In genomic region chr1:160400646-160401486, GRCh38 we compare ENCODE assay signal across 8 cellular contexts. TPM values are rescaled to one million over a fixed set of nuclear protein-coding genes. Genes with fewer than 3 reads are reported as not detected.
DNase-seq lines count a peak whose midpoint lies in the region; ATAC-seq and TF ChIP-seq lines count a peak whose summit lies in the region.

No MANE protein-coding gene starts in this region.

- H3K36me3 Mint-ChIP-seq in natural killer cell treated with Interleukin-12 subunit alpha and Interleukin-12 subunit beta and Interleukin-15 and Interleukin-18, amount 100 ng/mL, for 72 hours = no peaks in the 10 kb centered on the region

- peak overlapping the region; percentile 24 for H3K4me3 Mint-ChIP-seq in natural killer cell treated with Interleukin-12 subunit alpha and Interleukin-12 subunit beta and Interleukin-15 and Interleukin-18, amount 100 ng/mL, for 72 hours

- DNase-seq in NCI-H69 (lab: John Stamatoyannopoulos, UW) (peak; percentile 70), epithelial cell of proximal tubule (ENCODE audit: low read depth) (no peak), COLO668 (lab: John Stamatoyannopoulos, UW; ENCODE audit: unreplicated experiment) (no peak), H4 (ENCODE audit: low spot score) (no peak)
- no peak for DNase-seq in natural killer cell treated with Interleukin-12 subunit alpha and Interleukin-12 subunit beta and Interleukin-15 and Interleukin-18, amount 100 ng/mL, for 72 hours (ENCODE audit: low spot score)

- no peak for TF ChIP-seq CTCF in epithelial cell of proximal tubule (conservative IDR thresholded peaks at IDR 0.05; ENCODE audit: low read depth, low read length)

- peak in 1 of 2 donors; percentile 26 for ATAC-seq in natural killer cell treated with Interleukin-12 subunit alpha and Interleukin-12 subunit beta and Interleukin-15 and Interleukin-18, amount 100 ng/mL, for 72 hours
- ATAC-seq in GM18498 (IDR thresholded peaks at IDR 0.05; ENCODE audit: unreplicated experiment) (no peak), HG02884 (IDR thresholded peaks at IDR 0.05; ENCODE audit: unreplicated experiment) (no peak)

- H3K4me3 ChIP-seq in GM08714 (ENCODE audit: low read length) (peak overlapping the region; percentile 65), epithelial cell of proximal tubule (ENCODE audit: low read depth, low read length) (peak overlapping the region; percentile 69)

- H3K27me3 Mint-ChIP-seq in natural killer cell treated with Interleukin-12 subunit alpha and Interleukin-12 subunit beta and Interleukin-15 and Interleukin-18, amount 100 ng/mL, for 72 hours = peaks cover 11 to 16% of the 10 kb centered on the region in 2 donors

- H3K4me1 Mint-ChIP-seq in natural killer cell treated with Interleukin-12 subunit alpha and Interleukin-12 subunit beta and Interleukin-15 and Interleukin-18, amount 100 ng/mL, for 72 hours (ENCODE audit: low read depth in 2 of 2) = peaks cover 6 to 8% of the 10 kb centered on the region in 2 donors

- H3K9me3 Mint-ChIP-seq in natural killer cell treated with Interleukin-12 subunit alpha and Interleukin-12 subunit beta and Interleukin-15 and Interleukin-18, amount 100 ng/mL, for 72 hours = no peaks in the 10 kb centered on the region

- no peak overlapping the region for H3K27ac Mint-ChIP-seq in natural killer cell treated with Interleukin-12 subunit alpha and Interleukin-12 subunit beta and Interleukin-15 and Interleukin-18, amount 100 ng/mL, for 72 hours

RNA-seq across cellular contexts. Expression of gene VANGL2, which starts 0.5 kb away (rescaled TPM):
- total RNA-seq in epithelial cell of proximal tubule = 5.6 and 7.2 TPM in 2 replicates
- not detected for total RNA-seq in natural killer cell treated with Interleukin-12 subunit alpha and Interleukin-12 subunit beta and Interleukin-15 and Interleukin-18, amount 100 ng/mL, for 72 hours
- total RNA-seq in H4 (2014; rRNA removed; shearing (Covaris generic)) = 1.2 and 1.8 TPM in 2 replicates

RNA-seq across cellular contexts. Expression of gene NHLH1, which starts 34.0 kb away (rescaled TPM):
- not detected in 2 replicates for total RNA-seq in epithelial cell of proximal tubule
- 1 to 10 TPM; 1.2 to 2.0 TPM for total RNA-seq in natural killer cell treated with Interleukin-12 subunit alpha and Interleukin-12 subunit beta and Interleukin-15 and Interleukin-18, amount 100 ng/mL, for 72 hours
- 0.04 TPM in 1 of 2 replicates, not detected in the other for total RNA-seq in H4 (2014; rRNA removed; shearing (Covaris generic))

RNA-seq across cellular contexts. Expression of gene NCSTN, which starts 57.7 kb away (rescaled TPM):
- 55.7 and 57.0 TPM in 2 replicates for total RNA-seq in epithelial cell of proximal tubule
- 10 to 100 TPM; 92.5 to 95.9 TPM for total RNA-seq in natural killer cell treated with Interleukin-12 subunit alpha and Interleukin-12 subunit beta and Interleukin-15 and Interleukin-18, amount 100 ng/mL, for 72 hours
- total RNA-seq in H4 (2014; rRNA removed; shearing (Covaris generic)) = 61.7 and 72.0 TPM in 2 replicates

RNA-seq across cellular contexts. Expression of gene COPA, which starts 57.8 kb away (rescaled TPM):
- 89.7 and 96.7 TPM in 2 replicates for total RNA-seq in epithelial cell of proximal tubule
- 100 to 1,000 TPM; 221 to 231 TPM for total RNA-seq in natural killer cell treated with Interleukin-12 subunit alpha and Interleukin-12 subunit beta and Interleukin-15 and Interleukin-18, amount 100 ng/mL, for 72 hours
- total RNA-seq in H4 (2014; rRNA removed; shearing (Covaris generic)) = 90.1 and 101 TPM in 2 replicates
